8 cellular contexts compared by ENCODE assay signal in genomic region chr16:3880623-3881498, GRCh38. TPM values are rescaled to one million over a fixed set of nuclear protein-coding genes. Genes with fewer than 3 reads are reported as not detected.
DNase-seq lines count a peak whose midpoint lies in the region; ATAC-seq lines count a peak whose summit lies in the region.

CREBBP (minus strand) TSS chr16:3880713; CDS start chr16:3879916, 797 bp downstream.

- H2AFZ ChIP-seq in Karpas-422 (ENCODE audit: low read length), result peak within 1 kb of the TSS; percentile 73; the same call in 1 of the 2 replicates

- peak within 1 kb of the TSS in 5 of 6 donors; percentile 79 to 96 (median 90) for H3K27ac Mint-ChIP-seq in naive B cell
- H3K27ac Mint-ChIP-seq in stimulated activated effector memory CD8-positive, alpha-beta T cell treated with anti-CD3 and anti-CD28 coated beads, Interleukin-12 subunit alpha, Interleukin-12 subunit beta, amount 100 ng/mL, for 72 hours, result peak within 1 kb of the TSS; percentile 89

- peaks cover 40 to 42% (median 41%) of the 10 kb centered on the region in 3 donors for H3K4me1 Mint-ChIP-seq in naive B cell
- H3K4me1 Mint-ChIP-seq in stimulated activated effector memory CD8-positive, alpha-beta T cell treated with anti-CD3 and anti-CD28 coated beads, Interleukin-12 subunit alpha, Interleukin-12 subunit beta, amount 100 ng/mL, for 72 hours, result peaks cover 44% of the 10 kb centered on the region

- no peaks in the 10 kb centered on the region for H3K36me3 Mint-ChIP-seq in naive B cell
- peaks cover 39% of the 10 kb centered on the region for H3K36me3 Mint-ChIP-seq in stimulated activated effector memory CD8-positive, alpha-beta T cell treated with anti-CD3 and anti-CD28 coated beads, Interleukin-12 subunit alpha, Interleukin-12 subunit beta, amount 100 ng/mL, for 72 hours

- peak within 1 kb of the TSS; percentile 81 for H3K4me3 ChIP-seq in Karpas-422 (ENCODE audit: low read length)

- H4K20me1 ChIP-seq in Karpas-422 (ENCODE audit: insufficient read depth, low read depth, low read length), result peaks cover 31% of the 10 kb centered on the region; the same call in 1 of the 2 replicates

- H3K27me3 Mint-ChIP-seq in naive B cell, result peaks cover 0 to 14% (median 0%) of the 10 kb centered on the region in 3 donors

- no peaks in the 10 kb centered on the region for H3K9me2 ChIP-seq in Karpas-422 (replicated peaks; ENCODE audit: insufficient read depth, low read length)

- H3K27me3 ChIP-seq in Karpas-422 (ENCODE audit: low read length), result no peaks in the 10 kb centered on the region

- ATAC-seq in GM21737 (IDR thresholded peaks at IDR 0.05; ENCODE audit: unreplicated experiment) (peak; percentile 75), naive B cell (ENCODE audit: low read depth in 2 of 2) (peak; percentile 83 to 84)
- ATAC-seq in stimulated activated effector memory CD8-positive, alpha-beta T cell treated with anti-CD3 and anti-CD28 coated beads, Interleukin-12 subunit alpha, Interleukin-12 subunit beta, amount 100 ng/mL, for 72 hours, result peak; percentile 90

- peaks cover 26% of the 10 kb centered on the region for H3K4me1 ChIP-seq in Karpas-422 (ENCODE audit: low read length)

- H3K9me3 Mint-ChIP-seq in naive B cell, result no peaks in the 10 kb centered on the region
- H3K9me3 Mint-ChIP-seq in stimulated activated effector memory CD8-positive, alpha-beta T cell treated with anti-CD3 and anti-CD28 coated beads, Interleukin-12 subunit alpha, Interleukin-12 subunit beta, amount 100 ng/mL, for 72 hours, result no peaks in the 10 kb centered on the region

- H3K9ac ChIP-seq in Karpas-422 (ENCODE audit: low read length), result peak within 1 kb of the TSS; percentile 83

- peak within 1 kb of the TSS; percentile 84 for H3K4me2 ChIP-seq in Karpas-422 (ENCODE audit: low read depth, low read length, poor library complexity, severe bottlenecking)

- DNase-seq in DMS53 (lab: John Stamatoyannopoulos, UW) (peak; percentile 93), Karpas-422 (peak; percentile 97), RKO (ENCODE audit: low spot score) (peak; percentile 87), activated T-helper 1 cell treated with Interleukin-2 at 50 U/mL for 16 hours (ENCODE audit: low read depth) (peak; percentile 82), fibroblast of gingiva (ENCODE audit: low read depth) (peak; percentile 89), naive B cell (peak; percentile 88)
- DNase-seq in stimulated activated effector memory CD8-positive, alpha-beta T cell treated with anti-CD3 and anti-CD28 coated beads, Interleukin-12 subunit alpha, Interleukin-12 subunit beta, amount 100 ng/mL, for 72 hours (ENCODE audit: low spot score in 2 of 2), result peak; percentile 87 to 90

- H3K36me3 ChIP-seq in Karpas-422 (ENCODE audit: insufficient read depth, low read length), result peaks cover 9% of the 10 kb centered on the region; the same call in 1 of the 2 replicates

- H3K4me3 Mint-ChIP-seq in naive B cell, result peak within 1 kb of the TSS; percentile 86 to 95 (median 90)
- H3K4me3 Mint-ChIP-seq in stimulated activated effector memory CD8-positive, alpha-beta T cell treated with anti-CD3 and anti-CD28 coated beads, Interleukin-12 subunit alpha, Interleukin-12 subunit beta, amount 100 ng/mL, for 72 hours, result peak within 1 kb of the TSS; percentile 83

- H3K9me3 ChIP-seq in Karpas-422 (ENCODE audit: low read length), result no peaks in the 10 kb centered on the region

- H3K79me2 ChIP-seq in Karpas-422 (ENCODE audit: low read length), result peaks cover 39% of the 10 kb centered on the region

- no peak within 1 kb of the TSS for H3K27ac ChIP-seq in Karpas-422 (ENCODE audit: low read length)

RNA-seq across cellular contexts. Expression of gene CREBBP, which starts in this region (rescaled TPM):
- total RNA-seq in Karpas-422 (2014; rRNA removed; shearing (Covaris generic); ENCODE audit: low replicate concordance), result 26.4 and 32.9 TPM in 2 replicates
- polyA plus RNA-seq in naive B cell (ENCODE audit: low read depth in 6 of 6), result 10 to 100 TPM in 1 of 6 donors, 1 to 10 TPM in 5; 2.6 to 23.5 (median 7.2) TPM
